10 cellular contexts compared by ENCODE assay signal in genomic region chr7:107338080-107338479, GRCh38.
"Had no signal": no experiment of that assay in that cellular context is flagged by ENCODE, and none has a peak within 500 bp of the region (broad histone marks: within the 10 kb centered on the region; RNA-seq: fewer than 3 reads in every experiment).

No MANE protein-coding gene starts in this region.

- FAIRE-seq: H1, H54 had no signal

- H3K4me1 ChIP-seq: HAP-1 had no signal

- H3K4me3 ChIP-seq: GM23248, GM23338, HAP-1 had no signal

- H2AFZ ChIP-seq: GM23248, GM23338 had no signal

- ATAC-seq: GM23338 had no signal

- H3K4me2 ChIP-seq: GM23338 had no signal

- H3K9me3 ChIP-seq: HAP-1 had no signal

- DNase-seq: GM23248, GOT3, H7, H9, HCEC 1CT, HFFc6 had no signal

- H3K9ac ChIP-seq: GM23248 had no signal

- H3K36me3 ChIP-seq: HAP-1 had no signal

- H3K27ac ChIP-seq: GM23248 had no signal
